Comparison of ENCODE assay signal across 32 cellular contexts in the genomic region with DNA sequence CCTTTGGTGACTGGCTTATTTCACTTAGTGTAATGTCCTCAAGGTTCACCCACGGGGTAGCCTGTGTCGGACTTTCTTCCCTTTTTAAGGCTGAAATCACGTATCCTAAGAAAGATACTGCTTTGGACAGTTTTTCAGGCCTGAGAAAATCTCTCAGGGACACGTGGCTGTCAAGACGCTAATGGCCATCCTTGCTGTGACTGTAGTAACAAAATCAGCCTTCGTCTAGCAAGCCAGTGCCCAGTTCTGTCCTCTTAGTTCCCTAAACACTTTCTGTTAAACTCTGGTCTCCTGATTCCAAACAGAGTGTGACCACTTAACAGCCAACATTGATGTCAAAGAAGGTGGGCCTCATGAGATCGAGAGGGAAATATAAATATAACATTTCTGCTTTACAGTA.
"Had no signal": no experiment of that assay in that cellular context is flagged by ENCODE, and none has a peak within 500 bp of the region (broad histone marks: within the 10 kb centered on the region; RNA-seq: fewer than 3 reads in every experiment).

No MANE protein-coding gene starts in this region.

- H3K27ac ChIP-seq: body of pancreas, breast epithelium, KMS-11, PC-9, WERI-Rb-1 had no signal

- FAIRE-seq: astrocyte, RCC 7860 had no signal

- DNase-seq: activated CD4-positive, alpha-beta T cell treated with anti-CD3 and anti-CD28 coated beads for 1 hour; activated CD4-positive, alpha-beta T cell treated with anti-CD3 and anti-CD28 coated beads for 48 hours; activated CD4-positive, CD25-positive, alpha-beta regulatory T cell; activated CD8-positive, alpha-beta T cell treated with anti-CD3 and anti-CD28 coated beads for 36 hours; activated gamma-delta T cell; activated naive CD4-positive, alpha-beta T cell treated with anti-CD3 and anti-CD28 coated beads for 36 hours; activated T-cell treated with anti-CD3 and anti-CD28 coated beads, Interleukin-2, amount 50 U/mL, for 24 hours; adrenal gland; body of pancreas; cerebellar nuclear complex; NCI-H1092 treated with DMSO at 0.1 percent for 48 hours; NCI-H1417; NCI-H146; NCI-H187; NCI-H2029 treated with DMSO at 0.1 percent for 48 hours; NCI-H2107; NCI-H2171; NCI-H510A; NCI-H526; NCI-H748 treated with DMSO at 0.1 percent for 48 hours; PC-9; Right ventricle myocardium superior; SW 1271; T-helper 1 cell; T-helper 2 cell; T-helper 9 cell; WERI-Rb-1 had no signal

- ATAC-seq: activated CD8-positive, alpha-beta T cell treated with anti-CD3 and anti-CD28 coated beads for 36 hours; activated naive CD4-positive, alpha-beta T cell treated with anti-CD3 and anti-CD28 coated beads, Interleukin-2, amount 50 U/mL, for 72 hours; body of pancreas had no signal

- H2AFZ ChIP-seq: PC-9 had no signal

- H3K4me1 ChIP-seq: adrenal gland, body of pancreas, breast epithelium had no signal

- H3K36me3 ChIP-seq: adrenal gland, breast epithelium, WERI-Rb-1 had no signal

- H3K9me3 ChIP-seq: adrenal gland, body of pancreas, breast epithelium had no signal

- H3K9ac ChIP-seq: KMS-11 had no signal

- H3K4me3 ChIP-seq: adrenal gland, body of pancreas, breast epithelium, PC-9 had no signal

- H3K27me3 ChIP-seq: adrenal gland, body of pancreas had no signal

- H3K4me2 ChIP-seq: KMS-11, PC-9 had no signal
